14 cellular contexts compared by ENCODE assay signal in the genomic region with DNA sequence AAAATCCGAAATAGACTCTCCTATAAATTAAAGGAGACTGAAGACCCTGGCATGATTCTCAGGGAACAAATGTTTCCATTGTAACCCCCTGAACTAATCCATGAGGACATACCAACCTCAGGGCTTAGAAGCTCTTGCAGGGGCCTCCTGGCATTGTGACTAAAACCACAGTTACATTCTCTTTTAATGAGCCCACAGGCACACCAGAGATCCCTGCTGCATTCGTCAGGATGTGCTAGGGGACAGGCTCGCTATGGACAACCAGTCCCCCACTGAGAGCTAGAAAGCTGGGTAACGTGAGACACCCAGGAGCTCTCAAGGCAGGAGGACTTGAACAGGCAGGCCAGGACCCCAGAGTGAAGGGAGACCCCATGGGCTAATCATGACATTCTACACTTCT.
"Had no signal": no experiment of that assay in that cellular context is flagged by ENCODE, and none has a peak within 500 bp of the region (broad histone marks: within the 10 kb centered on the region; RNA-seq: fewer than 3 reads in every experiment).

No MANE protein-coding gene starts in this region.

- H3K4me3 Mint-ChIP-seq: nephron, T-helper 17 cell had no signal

- H3K27ac Mint-ChIP-seq: nephron, T-helper 17 cell had no signal

- H3K27me3 ChIP-seq: breast epithelium, esophagus muscularis mucosa, right lobe of liver had no signal

- H3K36me3 ChIP-seq: breast epithelium, esophagus muscularis mucosa, prostate gland, right lobe of liver had no signal

- DNase-seq: activated CD4-positive, CD25-positive, alpha-beta regulatory T cell; activated naive CD4-positive, alpha-beta T cell treated with anti-CD3 and anti-CD28 coated beads, Interleukin-2, amount 50 U/mL, for 16 hours; amniotic stem cell; head of caudate nucleus; mucosa of descending colon; right lobe of liver; stimulated activated CD4-positive, alpha-beta T cell treated with anti-CD3 and anti-CD28 coated beads, Interleukin-12 subunit alpha, Interleukin-12 subunit beta, amount 100 ng/mL, for 4 hours; stimulated activated naive CD4-positive, alpha-beta T cell treated with Interleukin-2 at 50 U/mL for 16 hours; T-helper 17 cell; trophoblast cell had no signal

- ATAC-seq: mucosa of descending colon, right lobe of liver, T-helper 17 cell had no signal

- H3K4me3 ChIP-seq: breast epithelium, esophagus muscularis mucosa, mucosa of descending colon, prostate gland, right lobe of liver had no signal

- H3K9me3 ChIP-seq: breast epithelium, esophagus muscularis mucosa, mucosa of descending colon, prostate gland, right lobe of liver had no signal

- H3K27ac ChIP-seq: breast epithelium, esophagus muscularis mucosa, prostate gland, right lobe of liver had no signal

- H3K4me1 ChIP-seq: breast epithelium, prostate gland, right lobe of liver had no signal
